ENCODE assay signal across 22 cellular contexts in genomic region chr7:36148422-36149065, GRCh38.
"Had no signal": no experiment of that assay in that cellular context is flagged by ENCODE, and none has a peak within 500 bp of the region (broad histone marks: within the 10 kb centered on the region; RNA-seq: fewer than 3 reads in every experiment).

No MANE protein-coding gene starts in this region.

- ATAC-seq: activated CD4-positive, alpha-beta T cell treated with anti-CD3 and anti-CD28 coated beads for 36 hours; activated T-helper 17 cell treated with anti-CD3 and anti-CD28 coated beads, Interleukin-2, amount 50 U/mL, for 72 hours had no signal

- H3K27ac ChIP-seq: brain microvascular endothelial cell, PC-9, WERI-Rb-1 had no signal

- H3K36me3 ChIP-seq: brain microvascular endothelial cell, WERI-Rb-1 had no signal

- H3K27me3 ChIP-seq: brain microvascular endothelial cell had no signal

- DNase-seq: activated CD4-positive, alpha-beta memory T cell treated with anti-CD3 and anti-CD28 coated beads, Interleukin-2, amount 10 ng/mL, durations not matched to agents 7 days and 5 days; activated CD4-positive, alpha-beta T cell treated with anti-CD3 and anti-CD28 coated beads for 36 hours; activated CD4-positive, alpha-beta T cell treated with anti-CD3 and anti-CD28 coated beads, Interleukin-2, amount 50 U/mL, for 1 hour; activated gamma-delta T cell treated with Interleukin-2 at 50 U/mL for 16 hours; activated naive CD4-positive, alpha-beta T cell treated with anti-CD3 and anti-CD28 coated beads, Interleukin-2, amount 10 ng/mL, durations not matched to agents 7 days and 5 days; activated naive CD8-positive, alpha-beta T cell treated with anti-CD3 and anti-CD28 coated beads for 36 hours; activated T-cell treated with anti-CD3 and anti-CD28 coated beads for 4 hours; activated T-cell treated with anti-CD3 and anti-CD28 coated beads, Interleukin-2, amount 50 U/mL, for 48 hours; brain microvascular endothelial cell; caudate nucleus; Kasumi-1; NCI-H1105; NCI-H1436; NCI-H1694 treated with DMSO at 0.1 percent for 48 hours; NCI-H2029 treated with DMSO at 0.1 percent for 48 hours; NCI-H510A; NK-92 treated with Interleukin-12 subunit alpha and Interleukin-12 subunit beta, amount 100 ng/mL, for 24 hours; PC-9; SIG-M5; T-helper 1 cell; WERI-Rb-1 had no signal

- H3K4me3 ChIP-seq: PC-9 had no signal
